19 cellular contexts compared by ENCODE assay signal in genomic region chr16:82152192-82152591, GRCh38.
"Had no signal": no experiment of that assay in that cellular context is flagged by ENCODE, and none has a peak within 500 bp of the region (broad histone marks: within the 10 kb centered on the region; RNA-seq: fewer than 3 reads in every experiment).

No MANE protein-coding gene starts in this region.

- H3K4me1 Mint-ChIP-seq: activated naive CD4-positive, alpha-beta T cell treated with anti-CD3 and anti-CD28 coated beads, Interleukin-2, amount 10 ng/mL, durations not matched to agents 7 days and 5 days had no signal

- H3K4me3 Mint-ChIP-seq: activated naive CD4-positive, alpha-beta T cell treated with anti-CD3 and anti-CD28 coated beads, Interleukin-2, amount 10 ng/mL, durations not matched to agents 7 days and 5 days; memory B cell; stimulated activated naive CD8-positive, alpha-beta T cell treated with anti-CD3 and anti-CD28 coated beads, Interleukin-15, Interleukin-2, amounts not matched to agents 100 ng/mL and 50 ng/mL, for 24 hours had no signal

- FAIRE-seq: colon had no signal

- DNase-seq: activated CD4-positive, alpha-beta T cell treated with anti-CD3 and anti-CD28 coated beads for 1 hour; activated CD4-positive, alpha-beta T cell treated with anti-CD3 and anti-CD28 coated beads, Interleukin-2, amount 50 U/mL, for 48 hours; activated naive CD4-positive, alpha-beta T cell treated with anti-CD3 and anti-CD28 coated beads, Interleukin-2, amount 10 ng/mL, durations not matched to agents 7 days and 5 days; activated T-cell treated with anti-CD3 and anti-CD28 coated beads, Interleukin-2, amount 50 U/mL, for 1 hour; hypothalamus; kidney glomerular epithelial cell; left ventricle myocardium superior; right cardiac atrium; stimulated activated CD4-positive, alpha-beta T cell treated with anti-CD3 and anti-CD28 coated beads, Interleukin-4, amount 100 ng/mL, for 4 hours; T-helper 9 cell; trophoblast cell had no signal

- ATAC-seq: left ventricle myocardium superior, right cardiac atrium had no signal

- H3K27me3 Mint-ChIP-seq: activated naive CD4-positive, alpha-beta T cell treated with anti-CD3 and anti-CD28 coated beads, Interleukin-2, amount 10 ng/mL, durations not matched to agents 7 days and 5 days; memory B cell; stimulated activated naive CD8-positive, alpha-beta T cell treated with anti-CD3 and anti-CD28 coated beads, Interleukin-15, Interleukin-2, amounts not matched to agents 100 ng/mL and 50 ng/mL, for 24 hours had no signal

- H3K9me3 Mint-ChIP-seq: activated naive CD4-positive, alpha-beta T cell treated with anti-CD3 and anti-CD28 coated beads, Interleukin-2, amount 10 ng/mL, durations not matched to agents 7 days and 5 days; memory B cell had no signal

- H3K27me3 ChIP-seq: esophagus muscularis mucosa, suprapubic skin had no signal

- H3K4me3 ChIP-seq: esophagus muscularis mucosa, prostate gland, skin epidermis, suprapubic skin had no signal

- H3K36me3 ChIP-seq: prostate gland had no signal

- H3K27ac Mint-ChIP-seq: activated naive CD4-positive, alpha-beta T cell treated with anti-CD3 and anti-CD28 coated beads, Interleukin-2, amount 10 ng/mL, durations not matched to agents 7 days and 5 days; activated T-helper 2 cell treated with anti-CD3 and anti-CD28 coated beads, Interferon-gamma antibody, Interleukin-2, Interleukin-4, amounts not matched to agents 10 μg/mL and 5 μg/mL and 100 μg/mL, durations not matched to agents 14 hours and 24 hours and 36 hours; memory B cell; stimulated activated naive CD8-positive, alpha-beta T cell treated with anti-CD3 and anti-CD28 coated beads, Interleukin-15, Interleukin-2, amounts not matched to agents 100 ng/mL and 50 ng/mL, for 24 hours had no signal

- H3K4me1 ChIP-seq: esophagus muscularis mucosa, suprapubic skin had no signal

- H3K9me3 ChIP-seq: esophagus muscularis mucosa, prostate gland, suprapubic skin had no signal

- H3K27ac ChIP-seq: esophagus muscularis mucosa, prostate gland, skin epidermis, suprapubic skin had no signal
